ENCODE assay signal across 17 cellular contexts in the genomic region with DNA sequence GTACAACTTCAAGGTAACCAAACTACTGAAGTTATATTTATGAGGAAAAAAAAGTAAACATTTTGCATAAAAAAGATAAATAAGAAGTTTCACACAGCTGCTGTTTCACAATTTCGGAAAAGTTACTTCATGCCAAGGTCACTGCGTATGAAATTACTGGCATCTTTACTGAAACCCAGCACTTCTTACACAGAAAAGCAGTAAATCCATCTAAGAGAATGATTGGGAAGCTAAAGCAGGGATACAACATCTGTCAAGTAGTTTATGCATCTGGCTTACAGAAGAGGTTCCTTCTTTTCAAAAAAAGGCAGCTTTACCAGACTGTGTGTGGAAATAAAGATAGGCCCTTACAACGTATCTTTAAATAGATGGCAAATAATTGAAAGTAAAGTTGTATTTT.
DNase-seq lines count a peak whose midpoint lies in the region; ATAC-seq, FAIRE-seq and TF ChIP-seq lines count a peak whose summit lies in the region.
"Had no signal": no experiment of that assay in that cellular context is flagged by ENCODE, and none has a peak within 500 bp of the region (broad histone marks: within the 10 kb centered on the region; RNA-seq: fewer than 3 reads in every experiment).

No MANE protein-coding gene starts in this region.

- H2BK20ac ChIP-seq in H1 (ENCODE audit: low read length): no peak overlapping the region

- POLR2A ChIA-PET in H1 (lab: Charles Lee; ENCODE audit: partially characterized antibody): no interaction called here

- no peak overlapping the region for H2BK15ac ChIP-seq in H1 (ENCODE audit: low read length)

- no peak for TF ChIP-seq RAD21 in H1 (IDR thresholded peaks at IDR 0.05 in 1 of 2, conservative IDR thresholded peaks at IDR 0.05 in 1 of 2; ENCODE audit: low read depth in 2 of 2, low read length in 2 of 2)

- H3K4me1 ChIP-seq in H1 (replicated peaks in 1 of 4; ENCODE audit: control insufficient read depth in 3 of 4, insufficient read depth in 4 of 4, low read length in 3 of 4) (no peaks in the 10 kb centered on the region), smooth muscle cell (ENCODE audit: low read depth) (no peaks in the 10 kb centered on the region)
- H3K4me1 ChIP-seq: A549, Caco-2 had no signal

- H4K20me1 ChIP-seq in H1 (replicated peaks in 1 of 2; ENCODE audit: control insufficient read depth in 1 of 2, insufficient read depth in 2 of 2, low read length in 2 of 2): no peaks in the 10 kb centered on the region
- no peaks in the 10 kb centered on the region for H4K20me1 ChIP-seq in smooth muscle cell (ENCODE audit: low read depth)

- H3K79me1 ChIP-seq in H1 (ENCODE audit: low read depth, low read length): no peaks in the 10 kb centered on the region

- no peak for TF ChIP-seq POLR2A in H1 (IDR thresholded peaks at IDR 0.05; ENCODE audit: control extremely low read depth in 1 of 2, low read depth in 2 of 2, low read length in 2 of 2)

- no peak overlapping the region for H3K27ac ChIP-seq in H1 (ENCODE audit: low read depth, low read length)
- no peak overlapping the region for H3K27ac ChIP-seq in smooth muscle cell (ENCODE audit: low read depth)
- H3K27ac ChIP-seq: A549, C4-2B, GM23248 had no signal

- no peak overlapping the region for H3K56ac ChIP-seq in H1 (replicated peaks; ENCODE audit: insufficient read length, low read depth, low read length)

- H3K4me3 ChIP-seq in H1 (ENCODE audit: extremely low read depth in 1 of 4, insufficient read depth in 2 of 4, low read depth in 3 of 4, low read length in 4 of 4) (no peak overlapping the region), smooth muscle cell (no peak overlapping the region)
- H3K4me3 ChIP-seq: A549, GM23248 had no signal

- H3K23ac ChIP-seq in H1 (ENCODE audit: insufficient read length): no peak overlapping the region

- FAIRE-seq in H1 (lab: Jason Lieb, UNC): no peak
- FAIRE-seq: A549, H54 had no signal

- no peak overlapping the region for H3K18ac ChIP-seq in H1 (ENCODE audit: extremely low read depth, low read length)

- CTCF ChIA-PET in H1 (lab: Charles Lee; ENCODE audit: partially characterized antibody): no interaction called here

- H3K4ac ChIP-seq in H1 (replicated peaks; ENCODE audit: insufficient read length, low read depth, low read length): no peak overlapping the region

- no peak overlapping the region for H2BK120ac ChIP-seq in H1 (replicated peaks; ENCODE audit: low read depth, low read length)

- no peaks in the 10 kb centered on the region for H3K79me2 ChIP-seq in H1 (ENCODE audit: control insufficient read depth in 1 of 2, insufficient read depth in 2 of 2, low read length in 2 of 2)
- no peaks in the 10 kb centered on the region for H3K79me2 ChIP-seq in smooth muscle cell (ENCODE audit: low read depth)

- no peak overlapping the region for H3K4me2 ChIP-seq in H1 (ENCODE audit: insufficient read depth in 1 of 2, low read depth in 2 of 2, low read length in 2 of 2)
- peak overlapping the region; percentile 44 for H3K4me2 ChIP-seq in smooth muscle cell
- H3K4me2 ChIP-seq: A549 had no signal

- no peak overlapping the region for H2BK5ac ChIP-seq in H1 (ENCODE audit: low read depth, low read length)

- no peak overlapping the region for H2BK12ac ChIP-seq in H1 (ENCODE audit: low read depth, low read length)

- TF ChIP-seq CTCF in H1 (IDR thresholded peaks at IDR 0.05; ENCODE audit: control extremely low read depth in 1 of 3, insufficient read depth in 1 of 3, low read depth in 1 of 3, low read length in 3 of 3): no peak
- TF ChIP-seq CTCF in smooth muscle cell (IDR thresholded peaks at IDR 0.05; ENCODE audit: borderline replicate concordance, insufficient read depth, poor library complexity, severe bottlenecking): no peak

- 89% methylated on average over 3 of the region's 3 CpGs; no CpG with 5 or more reads in 1 of the 2 experiments for WGBS in H1 (ENCODE audit: extremely low coverage in 1 of 2, insufficient coverage in 1 of 2, insufficient read length in 1 of 2, insufficient replicate concordance in 2 of 2, low coverage in 1 of 2, low lambda C conversion rate in 2 of 2, missing lambda C conversion rate in 1 of 2), 2 experiments
- WGBS in smooth muscle cell (ENCODE audit: low lambda C conversion rate): 78% methylated on average over 3 of the region's 3 CpGs

- H4K5ac ChIP-seq in H1 (ENCODE audit: insufficient read length, low read depth, low read length): no peak overlapping the region

- no peak overlapping the region for H4K91ac ChIP-seq in H1 (replicated peaks; ENCODE audit: insufficient read length, low read length)

- DNase-seq in MV-4-11 (lab: John Stamatoyannopoulos, UW) (peak; percentile 19), NCI-H69 (lab: John Stamatoyannopoulos, UW) (peak; percentile 25), H1 (ENCODE audit: low read depth in 1 of 2, low spot score in 2 of 2) (no peak), smooth muscle cell (lab: John Stamatoyannopoulos, UW; ENCODE audit: unreplicated experiment) (no peak), NCI-H446 treated with DMSO at 0.1 percent for 48 hours (lab: John Stamatoyannopoulos, UW) (no peak)
- DNase-seq: AML-193; Caco-2; CD4-positive, alpha-beta T cell; DMS79 treated with DMSO at 0.1 percent for 48 hours; GF-D8; GM23248; HCEC 1CT had no signal

- H3K27me3 ChIP-seq in H1 (replicated peaks in 1 of 4; ENCODE audit: control insufficient read depth in 3 of 4, extremely low read depth in 1 of 4, insufficient read depth in 3 of 4, low read length in 3 of 4) (peaks cover 0 to 1% (median 0%) of the 10 kb centered on the region in 4 experiments; a peak in 1 of 7 replicates), smooth muscle cell (ENCODE audit: low read depth) (no peaks in the 10 kb centered on the region)

- H3F3A ChIP-seq in smooth muscle cell (ENCODE audit: low read depth): no peaks in the 10 kb centered on the region

- no peak overlapping the region for H2AK5ac ChIP-seq in H1 (ENCODE audit: low read depth, low read length)

- H3K9ac ChIP-seq in H1 (replicated peaks in 1 of 4; ENCODE audit: extremely low read depth in 1 of 4, low read depth in 3 of 4, low read length in 3 of 4): no peak overlapping the region; a peak in 1 of 7 replicates
- no peak overlapping the region for H3K9ac ChIP-seq in smooth muscle cell (ENCODE audit: low read depth)
- H3K9ac ChIP-seq: GM23248 had no signal

- ATAC-seq in GM21717 (IDR thresholded peaks at IDR 0.05; ENCODE audit: unreplicated experiment): no peak
- no peak for ATAC-seq in GM19455 (IDR thresholded peaks at IDR 0.05; ENCODE audit: unreplicated experiment)
- ATAC-seq: A549 had no signal

- TF ChIP-seq EP300 in H1 (IDR thresholded peaks at IDR 0.05; ENCODE audit: borderline replicate concordance in 1 of 2, low read depth in 2 of 2, low read length in 2 of 2): no peak

- no peaks in the 10 kb centered on the region for H3K23me2 ChIP-seq in H1 (ENCODE audit: low read depth, low read length)

- H3K36me3 ChIP-seq in H1 (ENCODE audit: control insufficient read depth in 2 of 4, insufficient read depth in 4 of 4, low read length in 3 of 4) (no peaks in the 10 kb centered on the region), smooth muscle cell (ENCODE audit: low read depth) (no peaks in the 10 kb centered on the region)

- H3K9me3 ChIP-seq in H1 (ENCODE audit: insufficient read depth in 2 of 2, low read depth in 1 of 2, low read length in 1 of 2) (no peaks in the 10 kb centered on the region; a peak in 1 of 4 replicates), smooth muscle cell (replicated peaks; ENCODE audit: low read depth) (no peaks in the 10 kb centered on the region)
- H3K9me3 ChIP-seq: A549, Caco-2 had no signal

- no peak overlapping the region for H4K8ac ChIP-seq in H1 (ENCODE audit: extremely low read depth, insufficient read depth, low read length)

- no peak overlapping the region for H3K14ac ChIP-seq in H1 (ENCODE audit: insufficient read length)

- H2AFZ ChIP-seq in H1 (ENCODE audit: low read length): 0 out of 2 replicates have a peak overlapping the region, but pooled peaks have one; percentile 81
- H2AFZ ChIP-seq in smooth muscle cell (ENCODE audit: low read depth): peak overlapping the region; percentile 80
- H2AFZ ChIP-seq: GM23248 had no signal

TF ChIP-seq in H1, 55 proteins besides CTCF, POLR2A, EP300 and RAD21 (continues in another document):
- TF ChIP-seq SIRT6 (IDR thresholded peaks at IDR 0.05; ENCODE audit: low read length) (no peak), CEBPB (IDR thresholded peaks at IDR 0.05; ENCODE audit: low read depth, low read length) (no peak), BCL11A (IDR thresholded peaks at IDR 0.05; ENCODE audit: low read depth in 2 of 2, low read length in 2 of 2) (no peak), MAFK (IDR thresholded peaks at IDR 0.05; ENCODE audit: low read depth, low read length) (no peak), FOSL1 (IDR thresholded peaks at IDR 0.05; ENCODE audit: insufficient read depth, low read depth, low read length) (no peak), BRCA1 (IDR thresholded peaks at IDR 0.05; ENCODE audit: low read depth, low read length) (no peak), NANOG (IDR thresholded peaks at IDR 0.05; ENCODE audit: insufficient read depth, low read depth, low read length, poor library complexity, severe bottlenecking) (no peak), JUN (IDR thresholded peaks at IDR 0.05; ENCODE audit: low read depth, low read length) (no peak), SRF (IDR thresholded peaks at IDR 0.05; ENCODE audit: low read depth, low read length) (no peak), KDM5A (IDR thresholded peaks at IDR 0.05; ENCODE audit: low read length) (no peak), JUND (IDR thresholded peaks at IDR 0.05; ENCODE audit: low read length) (no peak), CHD2 (IDR thresholded peaks at IDR 0.05; ENCODE audit: low read length) (no peak), CHD1 (IDR thresholded peaks at IDR 0.05; ENCODE audit: low read depth, low read length) (no peak), SP2 (IDR thresholded peaks at IDR 0.05; ENCODE audit: low read length) (no peak), SIN3A (conservative IDR thresholded peaks at IDR 0.05 in 1 of 2, IDR thresholded peaks at IDR 0.05 in 1 of 2; ENCODE audit: low read depth in 1 of 2, low read length in 2 of 2) (no peak), RNF2 (IDR thresholded peaks at IDR 0.05; ENCODE audit: borderline replicate concordance, low read depth, low read length, missing control alignments, poor library complexity, severe bottlenecking) (no peak)
- TF ChIP-seq, protein P1, sequence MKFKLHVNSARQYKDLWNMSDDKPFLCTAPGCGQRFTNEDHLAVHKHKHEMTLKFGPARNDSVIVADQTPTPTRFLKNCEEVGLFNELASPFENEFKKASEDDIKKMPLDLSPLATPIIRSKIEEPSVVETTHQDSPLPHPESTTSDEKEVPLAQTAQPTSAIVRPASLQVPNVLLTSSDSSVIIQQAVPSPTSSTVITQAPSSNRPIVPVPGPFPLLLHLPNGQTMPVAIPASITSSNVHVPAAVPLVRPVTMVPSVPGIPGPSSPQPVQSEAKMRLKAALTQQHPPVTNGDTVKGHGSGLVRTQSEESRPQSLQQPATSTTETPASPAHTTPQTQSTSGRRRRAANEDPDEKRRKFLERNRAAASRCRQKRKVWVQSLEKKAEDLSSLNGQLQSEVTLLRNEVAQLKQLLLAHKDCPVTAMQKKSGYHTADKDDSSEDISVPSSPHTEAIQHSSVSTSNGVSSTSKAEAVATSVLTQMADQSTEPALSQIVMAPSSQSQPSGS (IDR thresholded peaks at IDR 0.05; ENCODE audit: low read length): no peak

Comparison
In these comparisons a context has a peak if more than half of its experiments do, and no peak if none do; other contexts are left out.
1. DNase-seq: peak in MV-4-11 (single experiment) and NCI-H69 (single experiment); none in H1 (0 of 2), smooth muscle cell (single experiment) and NCI-H446 treated with DMSO at 0.1 percent for 48 hours (single experiment).